In the genomic region with DNA sequence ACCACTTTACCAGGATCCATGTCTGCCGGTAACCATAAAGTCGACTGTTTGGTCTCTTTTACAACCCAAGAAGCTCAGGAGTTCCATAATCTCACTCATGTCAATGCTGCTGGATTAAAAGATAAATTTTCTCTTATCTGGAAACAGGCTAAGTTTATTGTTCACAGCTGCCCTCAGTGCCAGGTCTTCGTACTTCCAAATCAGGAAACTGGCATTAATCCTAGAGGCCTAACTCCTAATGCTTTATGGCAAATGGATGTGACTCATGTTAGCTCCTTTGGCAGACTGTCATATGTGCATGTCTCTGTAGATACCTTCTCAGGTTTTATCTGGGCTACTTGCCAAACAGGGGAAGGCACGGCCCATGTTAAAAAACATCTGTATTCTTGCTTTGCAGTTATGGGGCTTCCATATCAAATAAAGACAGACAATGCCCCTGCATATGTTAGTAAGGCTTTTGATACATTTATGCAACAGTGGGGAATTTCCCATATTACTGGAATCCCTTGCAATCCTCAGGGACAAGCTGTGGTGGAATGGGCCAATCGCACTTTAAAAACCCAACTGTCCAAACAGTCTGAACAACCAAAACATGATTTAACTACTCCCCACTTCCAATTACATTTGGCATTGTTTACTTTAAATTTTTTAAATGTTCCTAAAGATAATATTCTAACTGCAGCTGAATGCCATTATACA, we compare ENCODE assay signal across 7 cellular contexts.
DNase-seq lines count a peak whose midpoint lies in the region; TF ChIP-seq lines count a peak whose summit lies in the region.
"Not testable (repeated sequence)": the region's sequence is repeated elsewhere in the genome, so short reads cannot be mapped to it uniquely, and the experiment has no call there.

No MANE protein-coding gene starts in this region.

- H3K27me3 Mint-ChIP-seq in Calu3 (ENCODE audit: unreplicated experiment), result not testable (repeated sequence)

- TF ChIP-seq CTCF in Calu3 (IDR thresholded peaks at IDR 0.05; ENCODE audit: unreplicated experiment); HFF-Myc (IDR thresholded peaks at IDR 0.05; ENCODE audit: low read depth, low read length, missing control alignments); foreskin fibroblast (IDR thresholded peaks at IDR 0.05; ENCODE audit: low read depth, low read length); prostate gland (IDR thresholded peaks at IDR 0.05): not testable (repeated sequence)

- DNase-seq in Calu3, result peak; percentile 7
- DNase-seq in HFF-Myc (ENCODE audit: extremely low read depth, low read depth), result peak; percentile 19
- DNase-seq in NCI-H69 (lab: John Stamatoyannopoulos, UW), result peak; percentile 26
- DNase-seq in adipocyte (ENCODE audit: low read depth), result peak; percentile 82
- peak; percentile 69 for DNase-seq in dermis blood vessel endothelial cell
- peak; percentile 46 to 68 for DNase-seq in foreskin fibroblast
- DNase-seq in prostate gland (ENCODE audit: low spot score), result peak; percentile 25

- H3K9ac ChIP-seq in adipocyte (ENCODE audit: low read length), result peak overlapping the region; percentile 54

- H3K4me3 ChIP-seq in HFF-Myc (replicated peaks; ENCODE audit: low read depth, low read length); foreskin fibroblast (ENCODE audit: low read depth in 1 of 2, low read length in 2 of 2); prostate gland: not testable (repeated sequence)
- H3K4me3 ChIP-seq in adipocyte (ENCODE audit: low read length), result peak overlapping the region; percentile 52

- not testable (repeated sequence) for H3K27ac ChIP-seq in prostate gland

- 25% methylated on average over 5 of the region's 5 CpGs for WGBS in prostate gland

- not testable (repeated sequence) for TF ChIP-seq POLR2A in prostate gland (IDR thresholded peaks at IDR 0.05)

- CTCF ChIA-PET in Calu3 (lab: Charles Lee), result not testable (repeated sequence)

- not testable (repeated sequence) for H3K9me3 ChIP-seq in adipocyte (ENCODE audit: control insufficient read depth, low read length); prostate gland

- H3K4me1 ChIP-seq in adipocyte (ENCODE audit: control insufficient read depth, insufficient read depth, low read length), result peaks cover 37% of the 10 kb centered on the region
- not testable (repeated sequence) for H3K4me1 ChIP-seq in prostate gland (replicated peaks)

- H3K36me3 ChIP-seq in adipocyte (ENCODE audit: control insufficient read depth, insufficient read depth, low read length, severe bottlenecking); prostate gland: not testable (repeated sequence)

- H3K36me3 Mint-ChIP-seq in Calu3 (ENCODE audit: insufficient read depth, unreplicated experiment), result not testable (repeated sequence)

- H3K4me3 Mint-ChIP-seq in Calu3 (ENCODE audit: low read depth, unreplicated experiment), result peak overlapping the region; percentile 19

- peaks cover 17% of the 10 kb centered on the region for H3K9me3 Mint-ChIP-seq in Calu3 (ENCODE audit: low read depth, unreplicated experiment)

- intact Hi-C loops in Calu3 (cut with micrococcal nuclease; ENCODE audit: unreplicated experiment); prostate gland (cut with DNase I): not testable (repeated sequence)

- BruUV-seq in Calu3 (replicated peaks; lab: Mats Ljungman, UMichigan), result not testable (repeated sequence)

- peaks cover 38% of the 10 kb centered on the region for H3K4me1 Mint-ChIP-seq in Calu3 (ENCODE audit: low read depth, unreplicated experiment)

- H3K27ac Mint-ChIP-seq in Calu3 (ENCODE audit: unreplicated experiment), result peak overlapping the region; percentile 27

- H3K27me3 ChIP-seq in adipocyte (replicated peaks; ENCODE audit: control insufficient read depth, insufficient read depth, low read length); prostate gland (replicated peaks; ENCODE audit: insufficient read depth): not testable (repeated sequence)

Comparison
In these comparisons a context has a peak if more than half of its experiments do, and no peak if none do; other contexts are left out.
1. DNase-seq: peak in every context shown above with its lines; median percentile 82 in adipocyte; 69 in dermis blood vessel endothelial cell; 57 in foreskin fibroblast; 26 in NCI-H69; 25 in prostate gland; 19 in HFF-Myc; 7 in Calu3.